In genomic region chr19:10874019-10874418, GRCh38 we compare ENCODE assay signal across 14 cellular contexts. TPM values are rescaled to one million over a fixed set of nuclear protein-coding genes. Genes with fewer than 3 reads are reported as not detected.
DNase-seq lines count a peak whose midpoint lies in the region; ATAC-seq and TF ChIP-seq lines count a peak whose summit lies in the region.
"Had no signal": no experiment of that assay in that cellular context is flagged by ENCODE, and none has a peak within 500 bp of the region (broad histone marks: within the 10 kb centered on the region; RNA-seq: fewer than 3 reads in every experiment).

No MANE protein-coding gene starts in this region.

- H3K36me3 ChIP-seq in SK-N-MC (ENCODE audit: insufficient read depth, low read length) = no peaks in the 10 kb centered on the region
- H3K36me3 ChIP-seq in esophagus muscularis mucosa = no peaks in the 10 kb centered on the region

- no peaks in the 10 kb centered on the region for H3K36me3 Mint-ChIP-seq in T-helper 1 cell treated with Interleukin-12 subunit alpha and Interleukin-12 subunit beta and Interleukin-4 antibody, amounts not matched to agents 30 μg/mL and 1 μg/mL, for 36 hours (ENCODE audit: low read depth)
- H3K36me3 Mint-ChIP-seq in naive thymus-derived CD8-positive, alpha-beta T cell = peaks cover 0 to 2% (median 0%) of the 10 kb centered on the region in 3 donors

- no peaks in the 10 kb centered on the region for H3K27me3 Mint-ChIP-seq in T-helper 1 cell treated with Interleukin-12 subunit alpha and Interleukin-12 subunit beta and Interleukin-4 antibody, amounts not matched to agents 30 μg/mL and 1 μg/mL, for 36 hours (ENCODE audit: low read depth)
- no peaks in the 10 kb centered on the region for H3K27me3 Mint-ChIP-seq in naive thymus-derived CD8-positive, alpha-beta T cell

- no peaks in the 10 kb centered on the region for H3K9me3 Mint-ChIP-seq in T-helper 1 cell treated with Interleukin-12 subunit alpha and Interleukin-12 subunit beta and Interleukin-4 antibody, amounts not matched to agents 30 μg/mL and 1 μg/mL, for 36 hours
- H3K9me3 Mint-ChIP-seq in naive thymus-derived CD8-positive, alpha-beta T cell = no peaks in the 10 kb centered on the region

- TF ChIP-seq POLR2A in esophagus muscularis mucosa (IDR thresholded peaks at IDR 0.05; ENCODE audit: low read depth) = no peak

- no peak for TF ChIP-seq CTCF in esophagus muscularis mucosa (IDR thresholded peaks at IDR 0.05)

- H3K4me3 Mint-ChIP-seq in T-helper 1 cell treated with Interleukin-12 subunit alpha and Interleukin-12 subunit beta and Interleukin-4 antibody, amounts not matched to agents 30 μg/mL and 1 μg/mL, for 36 hours = peak overlapping the region; percentile 42
- peak overlapping the region; percentile 28 to 76 (median 47) for H3K4me3 Mint-ChIP-seq in naive thymus-derived CD8-positive, alpha-beta T cell

- H3K9me3 ChIP-seq in SK-N-MC (ENCODE audit: low read depth, low read length) (no peaks in the 10 kb centered on the region), esophagus muscularis mucosa (no peaks in the 10 kb centered on the region)

- peak overlapping the region; percentile 41 for H3K27ac Mint-ChIP-seq in T-helper 1 cell treated with Interleukin-12 subunit alpha and Interleukin-12 subunit beta and Interleukin-4 antibody, amounts not matched to agents 30 μg/mL and 1 μg/mL, for 36 hours
- H3K27ac Mint-ChIP-seq in naive thymus-derived CD8-positive, alpha-beta T cell = peak overlapping the region in 5 of 10 donors; percentile 25 to 79 (median 56)

- no peak for TF ChIP-seq EP300 in esophagus muscularis mucosa (IDR thresholded peaks at IDR 0.05)

- WGBS in esophagus muscularis mucosa = 100% methylated on average over 1 of the region's 1 CpG

- H3K4me1 Mint-ChIP-seq in T-helper 1 cell treated with Interleukin-12 subunit alpha and Interleukin-12 subunit beta and Interleukin-4 antibody, amounts not matched to agents 30 μg/mL and 1 μg/mL, for 36 hours (ENCODE audit: low read depth) = peaks cover 33% of the 10 kb centered on the region
- peaks cover 13 to 38% (median 28%) of the 10 kb centered on the region in 4 donors for H3K4me1 Mint-ChIP-seq in naive thymus-derived CD8-positive, alpha-beta T cell

- H3K4me1 ChIP-seq in esophagus muscularis mucosa = peaks cover 36 to 80% (median 68%) of the 10 kb centered on the region in 4 donors

- H3K27me3 ChIP-seq in esophagus muscularis mucosa = no peaks in the 10 kb centered on the region

- H3K9ac ChIP-seq in SK-N-MC (ENCODE audit: insufficient read length) = no peak overlapping the region

- intact Hi-C loops in esophagus muscularis mucosa (cut with DNase I) = loop anchor here (5.0 kb wide), 1 partner anchor 53 kb away; the partner anchor contains the start of genes TIMM29 and YIPF2

- no peak for ATAC-seq in naive thymus-derived CD8-positive, alpha-beta T cell
- ATAC-seq in HG02588 (IDR thresholded peaks at IDR 0.05; ENCODE audit: unreplicated experiment) = no peak
- ATAC-seq: left ventricle myocardium superior had no signal

- no peak for DNase-seq in T-helper 1 cell
- no peak for DNase-seq in SK-N-MC (ENCODE audit: low read depth, low spot score)
- DNase-seq in naive thymus-derived CD8-positive, alpha-beta T cell = no peak
- DNase-seq in esophagus muscularis mucosa (ENCODE audit: extremely low spot score) = no peak
- DNase-seq: dermis blood vessel endothelial cell; DMS53; left ventricle myocardium superior; NCI-H2107; OCI-M1; posterior cingulate gyrus; stimulated activated CD4-positive, alpha-beta T cell treated with anti-CD3 and anti-CD28 coated beads, Interleukin-4, amount 100 ng/mL, for 24 hours had no signal

- H3K27ac ChIP-seq in SK-N-MC = 0 out of 2 replicates have a peak overlapping the region, but pooled peaks have one; percentile 46
- H3K27ac ChIP-seq in esophagus muscularis mucosa (replicated peaks in 1 of 4) = no peak overlapping the region
- H3K27ac ChIP-seq: 22Rv1 had no signal

- H3K4me3 ChIP-seq in SK-N-MC = no peak overlapping the region
- no peak overlapping the region for H3K4me3 ChIP-seq in esophagus muscularis mucosa

- POLR2A ChIA-PET in naive thymus-derived CD8-positive, alpha-beta T cell (lab: Charles Lee) = interaction anchor here (0.6 kb wide), 2 partner anchors 9 to 1921 kb away, joined by 3 to 4 read pairs; no protein-coding TSS in a partner anchor

RNA-seq across cellular contexts. Expression of gene CARM1, which starts 2.7 kb away (rescaled TPM):
- total RNA-seq in naive thymus-derived CD8-positive, alpha-beta T cell = 10 to 100 TPM; 25.8 to 26.5 TPM
- under 1 TPM; 0.30 to 0.59 (median 0.40) TPM for polyA plus RNA-seq in naive thymus-derived CD8-positive, alpha-beta T cell
- total RNA-seq in esophagus muscularis mucosa = 10 to 100 TPM; 24.9 to 43.5 (median 30.6) TPM

RNA-seq across cellular contexts. Expression of gene C19orf38, which starts 25.8 kb away (rescaled TPM):
- under 1 TPM; 0.41 to 0.60 TPM for total RNA-seq in naive thymus-derived CD8-positive, alpha-beta T cell
- polyA plus RNA-seq in naive thymus-derived CD8-positive, alpha-beta T cell = under 1 TPM in 1 of 3 donors, not detected in 2; 0.17 TPM
- total RNA-seq in esophagus muscularis mucosa = 1 to 10 TPM in 2 of 4 donors, under 1 TPM in 1, not detected in 1; 0.97 to 3.6 (median 1.1) TPM
- total RNA-seq: dermis blood vessel endothelial cell had no signal

RNA-seq across cellular contexts. Expression of gene TMED1, which starts 38.0 kb away (rescaled TPM):
- 1 to 10 TPM; 6.7 to 8.9 TPM for total RNA-seq in naive thymus-derived CD8-positive, alpha-beta T cell
- polyA plus RNA-seq in naive thymus-derived CD8-positive, alpha-beta T cell = 10 to 100 TPM; 23.7 to 26.3 (median 25.0) TPM
- 10 to 100 TPM; 18.7 to 29.5 (median 27.7) TPM for total RNA-seq in esophagus muscularis mucosa

RNA-seq across cellular contexts. Expression of gene YIPF2, which starts 54.4 kb away (rescaled TPM):
- 10 to 100 TPM; 31.0 to 32.0 TPM for total RNA-seq in naive thymus-derived CD8-positive, alpha-beta T cell
- polyA plus RNA-seq in naive thymus-derived CD8-positive, alpha-beta T cell = 10 to 100 TPM; 12.0 to 18.2 (median 15.4) TPM
- total RNA-seq in esophagus muscularis mucosa = 10 to 100 TPM; 23.3 to 50.1 (median 31.0) TPM

RNA-seq across cellular contexts. Expression of gene TIMM29, which starts 54.6 kb away (rescaled TPM):
- total RNA-seq in naive thymus-derived CD8-positive, alpha-beta T cell = 10 to 100 TPM; 32.9 TPM
- polyA plus RNA-seq in naive thymus-derived CD8-positive, alpha-beta T cell = 10 to 100 TPM; 23.8 to 40.9 (median 32.0) TPM
- 10 to 100 TPM; 32.6 to 58.7 (median 45.9) TPM for total RNA-seq in esophagus muscularis mucosa
